In genomic region chr15:43746245-43746902, GRCh38 we compare ENCODE assay signal across 8 cellular contexts. TPM values are rescaled to one million over a fixed set of nuclear protein-coding genes. Genes with fewer than 3 reads are reported as not detected.
A peak's percentile ranks its signal among the peaks of the same experiment; 100 is the strongest.
DNase-seq lines count a peak whose midpoint lies in the region; ATAC-seq and TF ChIP-seq lines count a peak whose summit lies in the region.
"Not testable (repeated sequence)": the region's sequence is repeated elsewhere in the genome, so short reads cannot be mapped to it uniquely, and the experiment has no call there.

Gene PDIA3 (plus strand): TSS chr15:43746438. CDS start chr15:43746540, 102 bp downstream.

- WGBS in prostate gland: under 1% methylated on average over 64 of the region's 84 CpGs

- not testable (repeated sequence) for H3K9me3 ChIP-seq in ascending aorta, right atrium auricular region, prostate gland, upper lobe of right lung

- ATAC-seq in HG02885 (IDR thresholded peaks at IDR 0.05; ENCODE audit: poor library complexity, unreplicated experiment) (peak; percentile 81), upper lobe of right lung (peak; percentile 98)

- H3K27ac ChIP-seq in ascending aorta: peak within 1 kb of the TSS; percentile 95 to 99
- H3K27ac ChIP-seq in right atrium auricular region: peak within 1 kb of the TSS; percentile 93 to 97
- peak within 1 kb of the TSS; percentile 94 to 96 for H3K27ac ChIP-seq in prostate gland
- peak within 1 kb of the TSS; percentile 96 for H3K27ac ChIP-seq in upper lobe of right lung

- not testable (repeated sequence) for H3K36me3 ChIP-seq in ascending aorta, right atrium auricular region, prostate gland, upper lobe of right lung

- peak in 2 of 3 experiments; percentile 6 to 19 for TF ChIP-seq CTCF in ascending aorta (IDR thresholded peaks at IDR 0.05)
- not testable (repeated sequence) for TF ChIP-seq CTCF in right atrium auricular region (IDR thresholded peaks at IDR 0.05); upper lobe of right lung (IDR thresholded peaks at IDR 0.05)
- TF ChIP-seq CTCF in prostate gland (IDR thresholded peaks at IDR 0.05): peak in 2 of 4 experiments; percentile 19 to 43

- H3K4me1 ChIP-seq in ascending aorta (peaks cover 3 to 12% of the 10 kb centered on the region in 2 donors), right atrium auricular region (peaks cover 0 to 43% of the 10 kb centered on the region in 2 donors), upper lobe of right lung (peaks cover 39% of the 10 kb centered on the region)
- not testable (repeated sequence) for H3K4me1 ChIP-seq in prostate gland (replicated peaks)

- DNase-seq in NCI-H1694 treated with DMSO at 0.1 percent for 48 hours (lab: John Stamatoyannopoulos, UW) (peak; percentile 27), T-helper 22 cell (ENCODE audit: low read depth) (peak; percentile 78), ascending aorta (ENCODE audit: low spot score in 2 of 2) (peak; percentile 65 to 95), right atrium auricular region (ENCODE audit: low spot score) (peak; percentile 93), prostate gland (ENCODE audit: low spot score) (peak; percentile 93), upper lobe of right lung (peak; percentile 98)

- H3K27me3 ChIP-seq in ascending aorta; right atrium auricular region; prostate gland (replicated peaks; ENCODE audit: insufficient read depth); upper lobe of right lung: not testable (repeated sequence)

- intact Hi-C loops in ascending aorta (cut with DNase I): loop anchor here (1.0 kb wide), 1 partner anchor 46 kb away; the partner anchor contains the start of gene SERF2
- intact Hi-C loops in prostate gland (cut with DNase I); upper lobe of right lung (cut with DNase I): not testable (repeated sequence)

- TF ChIP-seq POLR2A in GM15510 (IDR thresholded peaks at IDR 0.05; ENCODE audit: borderline replicate concordance, extremely low read depth, insufficient read length) (peak; percentile 80), prostate gland (IDR thresholded peaks at IDR 0.05) (peak; percentile 98)

- H3K4me3 ChIP-seq in ascending aorta (peak within 1 kb of the TSS; percentile 85 to 88), right atrium auricular region (peak within 1 kb of the TSS; percentile 83 to 92), prostate gland (peak within 1 kb of the TSS; percentile 84 to 90), upper lobe of right lung (peak within 1 kb of the TSS; percentile 86)

RNA-seq across cellular contexts. Expression of gene PDIA3, which starts in this region (rescaled TPM):
- 89.1 TPM for total RNA-seq in ascending aorta
- 10 to 100 TPM; 77.9 to 82.4 TPM for total RNA-seq in right atrium auricular region
- 100 to 1,000 TPM; 172 to 432 TPM for total RNA-seq in prostate gland
- total RNA-seq in upper lobe of right lung: 382 TPM

Comparison
In these comparisons a context has a peak if more than half of its experiments do, and no peak if none do; other contexts are left out.
1. Peak in every context shown above with its lines: DNase-seq, ATAC-seq, H3K4me3 ChIP-seq and H3K27ac ChIP-seq.
2. DNase-seq: peak in every context shown above with its lines; median percentile 98 in upper lobe of right lung; 93 in right atrium auricular region; 93 in prostate gland; 80 in ascending aorta; 78 in T-helper 22 cell; 27 in NCI-H1694 treated with DMSO at 0.1 percent for 48 hours.